ENCODE assay signal across 9 cellular contexts in genomic region chr5:95857185-95857945, GRCh38. TPM values are rescaled to one million over a fixed set of nuclear protein-coding genes. Genes with fewer than 3 reads are reported as not detected.
A peak's percentile ranks its signal among the peaks of the same experiment; 100 is the strongest.
DNase-seq lines count a peak whose midpoint lies in the region; ATAC-seq and TF ChIP-seq lines count a peak whose summit lies in the region.
"Had no signal": no experiment of that assay in that cellular context is flagged by ENCODE, and none has a peak within 500 bp of the region (broad histone marks: within the 10 kb centered on the region; RNA-seq: fewer than 3 reads in every experiment).

No MANE protein-coding gene starts in this region.

- H3K9me3 Mint-ChIP-seq in stimulated activated naive CD8-positive, alpha-beta T cell treated with anti-CD3 and anti-CD28 coated beads, Interleukin-15, Interleukin-2, amounts not matched to agents 100 ng/mL and 50 ng/mL, for 24 hours, result no peaks in the 10 kb centered on the region

- no peaks in the 10 kb centered on the region for H4K20me1 ChIP-seq in MM.1S (ENCODE audit: insufficient read depth, low read length)

- TF ChIP-seq CTCF in foreskin fibroblast (IDR thresholded peaks at IDR 0.05; ENCODE audit: low read depth, low read length) (no peak), MM.1S (IDR thresholded peaks at IDR 0.05; ENCODE audit: low read length) (no peak)

- H3K4me1 ChIP-seq in neuronal stem cell (ENCODE audit: control insufficient read depth in 2 of 2, insufficient read depth in 1 of 2, low read depth in 1 of 2, low read length in 2 of 2), result peaks cover 20 to 24% of the 10 kb centered on the region in 2 donors
- peaks cover 4% of the 10 kb centered on the region for H3K4me1 ChIP-seq in MM.1S (ENCODE audit: low read length)

- H3K4ac ChIP-seq in neuronal stem cell (ENCODE audit: low read length), result no peak overlapping the region

- H3K23ac ChIP-seq in neuronal stem cell (ENCODE audit: low read depth, low read length, poor library complexity), result no peak overlapping the region

- H3K79me1 ChIP-seq in neuronal stem cell (ENCODE audit: low read depth, low read length), result no peaks in the 10 kb centered on the region

- no peak for DNase-seq in stimulated activated naive CD8-positive, alpha-beta T cell treated with anti-CD3 and anti-CD28 coated beads, Interleukin-15, Interleukin-2, amounts not matched to agents 100 U/mL and 50 U/mL, for 24 hours
- DNase-seq in foreskin fibroblast (peak; percentile 97 to 99), neuronal stem cell (ENCODE audit: low spot score) (no peak), mesenteric fat pad (ENCODE audit: low spot score) (no peak), MM.1S (no peak)
- DNase-seq: NCI-H1436 treated with DMSO at 0.1 percent for 48 hours had no signal

- H3K9me3 ChIP-seq in neuronal stem cell (replicated peaks in 1 of 2; ENCODE audit: control insufficient read depth in 2 of 2, insufficient read depth in 1 of 2, low read depth in 1 of 2, low read length in 2 of 2), result peaks cover 0 to 4% of the 10 kb centered on the region in 2 donors
- H3K9me3 ChIP-seq in MM.1S (replicated peaks; ENCODE audit: insufficient read depth, low read length), result no peaks in the 10 kb centered on the region

- H3K4me3 ChIP-seq in foreskin fibroblast (ENCODE audit: low read depth in 1 of 2, low read length in 2 of 2) (no peak overlapping the region), neuronal stem cell (ENCODE audit: low read length in 2 of 2) (no peak overlapping the region), MM.1S (ENCODE audit: low read length) (no peak overlapping the region)

- H2BK5ac ChIP-seq in neuronal stem cell (ENCODE audit: low read length), result no peak overlapping the region

- H3K4me1 Mint-ChIP-seq in stimulated activated naive CD8-positive, alpha-beta T cell treated with anti-CD3 and anti-CD28 coated beads, Interleukin-15, Interleukin-2, amounts not matched to agents 100 ng/mL and 50 ng/mL, for 24 hours (ENCODE audit: low read depth), result peaks cover 45% of the 10 kb centered on the region

- peak overlapping the region; percentile 36 for H3K27ac Mint-ChIP-seq in stimulated activated naive CD8-positive, alpha-beta T cell treated with anti-CD3 and anti-CD28 coated beads, Interleukin-15, Interleukin-2, amounts not matched to agents 100 ng/mL and 50 ng/mL, for 24 hours

- H2BK12ac ChIP-seq in neuronal stem cell (ENCODE audit: low read length), result no peak overlapping the region

- no peak overlapping the region for H3K14ac ChIP-seq in neuronal stem cell (ENCODE audit: low read length)

- no peaks in the 10 kb centered on the region for H3K9me2 ChIP-seq in MM.1S (replicated peaks; ENCODE audit: insufficient read depth, low read length)

- H3K27me3 ChIP-seq in neuronal stem cell (ENCODE audit: control insufficient read depth in 3 of 3, insufficient read depth in 3 of 3, low read depth in 1 of 3, low read length in 3 of 3), result no peaks in the 10 kb centered on the region
- H3K27me3 ChIP-seq in MM.1S (replicated peaks; ENCODE audit: insufficient read depth, low read length), result no peaks in the 10 kb centered on the region

- H2AK5ac ChIP-seq in neuronal stem cell (ENCODE audit: low read depth, low read length), result no peak overlapping the region

- peak overlapping the region; percentile 44 for H3K18ac ChIP-seq in neuronal stem cell (ENCODE audit: low read length)

- H3K9ac ChIP-seq in neuronal stem cell (ENCODE audit: low read depth, low read length, poor library complexity) (no peak overlapping the region), MM.1S (ENCODE audit: low read length) (no peak overlapping the region)

- ATAC-seq in stimulated activated naive CD8-positive, alpha-beta T cell treated with anti-CD3 and anti-CD28 coated beads, Interleukin-15, Interleukin-2, amounts not matched to agents 100 U/mL and 50 U/mL, for 24 hours, result no peak
- no peak for ATAC-seq in HG03159 (IDR thresholded peaks at IDR 0.05; ENCODE audit: unreplicated experiment)
- no peak for ATAC-seq in HG02798 (IDR thresholded peaks at IDR 0.05; ENCODE audit: poor library complexity, unreplicated experiment)

- peaks cover 3% of the 10 kb centered on the region for H3K27me3 Mint-ChIP-seq in stimulated activated naive CD8-positive, alpha-beta T cell treated with anti-CD3 and anti-CD28 coated beads, Interleukin-15, Interleukin-2, amounts not matched to agents 100 ng/mL and 50 ng/mL, for 24 hours

- H2BK15ac ChIP-seq in neuronal stem cell (ENCODE audit: low read length), result peak overlapping the region; percentile 3

- no peaks in the 10 kb centered on the region for H3K36me3 ChIP-seq in neuronal stem cell (replicated peaks in 1 of 2; ENCODE audit: control insufficient read depth in 2 of 2, insufficient read depth in 2 of 2, low read length in 2 of 2)
- no peaks in the 10 kb centered on the region for H3K36me3 ChIP-seq in MM.1S (replicated peaks; ENCODE audit: insufficient read depth, low read length)

- no peaks in the 10 kb centered on the region for H3K36me3 Mint-ChIP-seq in stimulated activated naive CD8-positive, alpha-beta T cell treated with anti-CD3 and anti-CD28 coated beads, Interleukin-15, Interleukin-2, amounts not matched to agents 100 ng/mL and 50 ng/mL, for 24 hours (ENCODE audit: low read depth)

- H2AFZ ChIP-seq in neuronal stem cell (ENCODE audit: low read length) (peak overlapping the region; percentile 6), MM.1S (ENCODE audit: low read length) (no peak overlapping the region)

- H3K4me3 Mint-ChIP-seq in stimulated activated naive CD8-positive, alpha-beta T cell treated with anti-CD3 and anti-CD28 coated beads, Interleukin-15, Interleukin-2, amounts not matched to agents 100 ng/mL and 50 ng/mL, for 24 hours, result no peak overlapping the region

- no peaks in the 10 kb centered on the region for H3K79me2 ChIP-seq in MM.1S (ENCODE audit: low read length)

- H3K4me2 ChIP-seq in neuronal stem cell (ENCODE audit: insufficient read depth, low read length, poor library complexity, severe bottlenecking) (no peak overlapping the region), MM.1S (ENCODE audit: low read depth, low read length) (no peak overlapping the region)

- H4K91ac ChIP-seq in neuronal stem cell (ENCODE audit: low read depth, low read length, poor library complexity), result no peak overlapping the region

- no peaks in the 10 kb centered on the region for H3F3A ChIP-seq in MM.1S (ENCODE audit: insufficient read depth, low read length)

- H3K27ac ChIP-seq in neuronal stem cell (replicated peaks; ENCODE audit: low read length), result peak overlapping the region; percentile 10
- H3K27ac ChIP-seq in MM.1S (ENCODE audit: low read length), result no peak overlapping the region

- no CpG with 5 or more reads among the region's 12 CpGs for WGBS in neuronal stem cell (ENCODE audit: extremely low coverage in 2 of 2, insufficient read length in 2 of 2, insufficient replicate concordance in 1 of 2), 2 donors

- H4K8ac ChIP-seq in neuronal stem cell (ENCODE audit: low read depth, low read length), result no peak overlapping the region

- no peak overlapping the region for H2BK120ac ChIP-seq in neuronal stem cell (ENCODE audit: low read depth, low read length)

RNA-seq across cellular contexts. Expression of gene GLRX, which starts 34.8 kb away (rescaled TPM):
- 13.5 TPM for polyA plus RNA-seq in neuronal stem cell (2013, experiment 1 of 2)
- 14.2 TPM for polyA plus RNA-seq in neuronal stem cell (2013, experiment 2 of 2)
- 155 TPM for total RNA-seq in mesenteric fat pad

Comparison
In these comparisons a context has a peak if more than half of its experiments do, and no peak if none do; other contexts are left out.
1. DNase-seq: peak in foreskin fibroblast (2 of 2); none in stimulated activated naive CD8-positive, alpha-beta T cell treated with anti-CD3 and anti-CD28 coated beads, Interleukin-15, Interleukin-2, amounts not matched to agents 100 U/mL and 50 U/mL, for 24 hours (single experiment), neuronal stem cell (single experiment), mesenteric fat pad (single experiment) and MM.1S (single experiment).